In genomic region chr14:31021576-31021949, GRCh38 we compare ENCODE assay signal across 16 cellular contexts.
"Had no signal": no experiment of that assay in that cellular context is flagged by ENCODE, and none has a peak within 500 bp of the region (broad histone marks: within the 10 kb centered on the region; RNA-seq: fewer than 3 reads in every experiment).

No MANE protein-coding gene starts in this region.

- H3K9me3 Mint-ChIP-seq: activated CD4-positive, alpha-beta T cell treated with anti-CD3 and anti-CD28 coated beads, Interleukin-2, amount 10 ng/mL, durations not matched to agents 24 days and 14 days; activated naive CD4-positive, alpha-beta T cell treated with anti-CD3 and anti-CD28 coated beads for 36 hours; activated T-cell treated with anti-CD3 and anti-CD28 coated beads, Interleukin-2, amount 50 U/mL, for 24 hours had no signal

- H3K27me3 Mint-ChIP-seq: activated CD4-positive, alpha-beta T cell treated with anti-CD3 and anti-CD28 coated beads, Interleukin-2, amount 10 ng/mL, durations not matched to agents 24 days and 14 days; activated CD8-positive, alpha-beta T cell treated with anti-CD3 and anti-CD28 coated beads for 36 hours; activated T-cell treated with anti-CD3 and anti-CD28 coated beads, Interleukin-2, amount 50 U/mL, for 24 hours had no signal

- H3K4me3 Mint-ChIP-seq: activated CD4-positive, alpha-beta T cell treated with anti-CD3 and anti-CD28 coated beads, Interleukin-2, amount 10 ng/mL, durations not matched to agents 24 days and 14 days; activated CD8-positive, alpha-beta T cell treated with anti-CD3 and anti-CD28 coated beads for 36 hours; activated naive CD4-positive, alpha-beta T cell treated with anti-CD3 and anti-CD28 coated beads for 36 hours; activated T-cell treated with anti-CD3 and anti-CD28 coated beads, Interleukin-2, amount 50 U/mL, for 24 hours; mesothelial cell of epicardium had no signal

- DNase-seq: activated CD4-positive, alpha-beta T cell treated with anti-CD3 and anti-CD28 coated beads, Interleukin-2, amount 10 ng/mL, durations not matched to agents 24 days and 14 days; activated CD4-positive, CD25-positive, alpha-beta regulatory T cell; activated CD8-positive, alpha-beta T cell treated with anti-CD3 and anti-CD28 coated beads for 36 hours; activated naive CD4-positive, alpha-beta T cell treated with anti-CD3 and anti-CD28 coated beads for 36 hours; activated T-cell treated with anti-CD3 and anti-CD28 coated beads, Interleukin-2, amount 50 U/mL, for 24 hours; aorta; cortex of kidney; effector CD4-positive, alpha-beta T cell; foreskin fibroblast; islet precursor cell; left colon; pancreas; sigmoid colon; stimulated activated naive CD4-positive, alpha-beta T cell; substantia nigra had no signal

- H3K27ac Mint-ChIP-seq: activated CD4-positive, alpha-beta T cell treated with anti-CD3 and anti-CD28 coated beads, Interleukin-2, amount 10 ng/mL, durations not matched to agents 24 days and 14 days; activated CD8-positive, alpha-beta T cell treated with anti-CD3 and anti-CD28 coated beads for 36 hours; activated naive CD4-positive, alpha-beta T cell treated with anti-CD3 and anti-CD28 coated beads for 36 hours; activated T-cell treated with anti-CD3 and anti-CD28 coated beads, Interleukin-2, amount 50 U/mL, for 24 hours; mesothelial cell of epicardium had no signal

- ATAC-seq: activated CD8-positive, alpha-beta T cell treated with anti-CD3 and anti-CD28 coated beads for 36 hours; left colon; pancreas had no signal
